15 cellular contexts compared by ENCODE assay signal in genomic region chr17:67542219-67543114, GRCh38.
DNase-seq lines count a peak whose midpoint lies in the region; ATAC-seq, FAIRE-seq and TF ChIP-seq lines count a peak whose summit lies in the region.
"Had no signal": no experiment of that assay in that cellular context is flagged by ENCODE, and none has a peak within 500 bp of the region (broad histone marks: within the 10 kb centered on the region; RNA-seq: fewer than 3 reads in every experiment).

No MANE protein-coding gene starts in this region.

- H3K4me1 Mint-ChIP-seq in endodermal cell, result no peaks in the 10 kb centered on the region

- H3K36me3 ChIP-seq in endodermal cell (ENCODE audit: control insufficient read depth, insufficient read depth, low read length), result peaks cover 4% of the 10 kb centered on the region
- no peaks in the 10 kb centered on the region for H3K36me3 ChIP-seq in small intestine (ENCODE audit: control insufficient read depth in 2 of 2, insufficient read depth in 2 of 2, low read length in 2 of 2)

- no peak overlapping the region for H3K27ac Mint-ChIP-seq in endodermal cell
- H3K27ac Mint-ChIP-seq: IgD-negative memory B cell had no signal

- no peak overlapping the region for H3K27ac ChIP-seq in endodermal cell (ENCODE audit: low read depth, low read length)
- no peak overlapping the region for H3K27ac ChIP-seq in small intestine (ENCODE audit: low read depth in 1 of 2, low read length in 1 of 2)
- H3K27ac ChIP-seq: BLaER1, GM23248 had no signal

- H3K27me3 ChIP-seq in endodermal cell (ENCODE audit: control insufficient read depth, insufficient read depth, low read length, poor library complexity, severe bottlenecking) (no peaks in the 10 kb centered on the region), small intestine (ENCODE audit: control insufficient read depth in 2 of 2, insufficient read depth in 2 of 2, low read length in 2 of 2) (no peaks in the 10 kb centered on the region)
- H3K27me3 ChIP-seq: BLaER1 had no signal

- no peak overlapping the region for H3K9ac ChIP-seq in endodermal cell (ENCODE audit: extremely low read depth, low read length, poor library complexity, severe bottlenecking)
- H3K9ac ChIP-seq: BLaER1, GM23248 had no signal

- H3K27me3 Mint-ChIP-seq in endodermal cell (ENCODE audit: insufficient read depth), result no peaks in the 10 kb centered on the region
- H3K27me3 Mint-ChIP-seq: IgD-negative memory B cell had no signal

- TF ChIP-seq CTCF in endodermal cell (conservative IDR thresholded peaks at IDR 0.05), result no peak

- 81 to 93% methylated on average over 9 of the region's 11 CpGs for WGBS in endodermal cell (ENCODE audit: insufficient coverage in 1 of 2, insufficient read length in 1 of 2), 2 experiments
- WGBS in small intestine, 3 donors, result 32 to 66% (median 46%) methylated on average over 11 of the region's 11 CpGs

- peak; percentile 44 to 53 for ATAC-seq in activated CD4-positive, CD25-positive, alpha-beta regulatory T cell treated with anti-CD3 and anti-CD28 coated beads, Interleukin-2, amount 50 U/mL, for 24 hours

- peaks cover 27% of the 10 kb centered on the region for H3K36me3 Mint-ChIP-seq in endodermal cell (ENCODE audit: low read depth)
- H3K36me3 Mint-ChIP-seq: IgD-negative memory B cell had no signal

- no peak for FAIRE-seq in small intestine (lab: Jason Lieb, UNC)

- H3K9me3 Mint-ChIP-seq in endodermal cell, result no peaks in the 10 kb centered on the region
- H3K9me3 Mint-ChIP-seq: IgD-negative memory B cell had no signal

- no peak overlapping the region for H3K4me3 ChIP-seq in endodermal cell (ENCODE audit: low read length)
- no peak overlapping the region for H3K4me3 ChIP-seq in small intestine (ENCODE audit: low read depth in 1 of 2, low read length in 2 of 2)
- H3K4me3 ChIP-seq: BLaER1, GM23248 had no signal

- DNase-seq in activated CD4-positive, CD25-positive, alpha-beta regulatory T cell treated with anti-CD3 and anti-CD28 coated beads, Interleukin-2, amount 50 U/mL, for 72 hours, result no peak
- DNase-seq in stimulated activated CD4-positive, alpha-beta T cell treated with anti-CD3 and anti-CD28 coated beads, Interleukin-15, amount 100 ng/mL, for 24 hours, result peak; percentile 11
- DNase-seq in stimulated activated CD4-positive, alpha-beta T cell treated with anti-CD3 and anti-CD28 coated beads, Interleukin-4, amount 100 ng/mL, for 4 hours, result no peak
- peak; percentile 23 for DNase-seq in endodermal cell
- DNase-seq in small intestine, result peak; percentile 64
- no peak for DNase-seq in inferior parietal cortex (ENCODE audit: extremely low spot score)
- DNase-seq in NOMO-1 (lab: John Stamatoyannopoulos, UW; ENCODE audit: unreplicated experiment in 2 of 2), result no peak
- DNase-seq: 8988T, GM23248, NCI-H1436, NCI-H2081 treated with DMSO at 0.1 percent for 48 hours, NCI-H524 treated with DMSO at 0.1 percent for 48 hours had no signal

- H3K4me1 ChIP-seq in endodermal cell (ENCODE audit: control insufficient read depth, insufficient read depth, low read length), result no peaks in the 10 kb centered on the region
- H3K4me1 ChIP-seq in small intestine (ENCODE audit: control insufficient read depth in 2 of 2, insufficient read depth in 1 of 2, low read depth in 1 of 2, low read length in 1 of 2), result peaks cover 0 to 16% of the 10 kb centered on the region in 2 donors
- H3K4me1 ChIP-seq: BLaER1 had no signal

- H3K4me3 Mint-ChIP-seq in endodermal cell, result no peak overlapping the region
- H3K4me3 Mint-ChIP-seq: IgD-negative memory B cell had no signal

- H3K9me3 ChIP-seq in endodermal cell (ENCODE audit: control insufficient read depth, low read length), result no peaks in the 10 kb centered on the region
- no peaks in the 10 kb centered on the region for H3K9me3 ChIP-seq in small intestine (ENCODE audit: control insufficient read depth, low read depth)
- H3K9me3 ChIP-seq: BLaER1 had no signal

Comparison
In these comparisons a context has a peak if more than half of its experiments do, and no peak if none do; other contexts are left out.
1. DNase-seq: peak in stimulated activated CD4-positive, alpha-beta T cell treated with anti-CD3 and anti-CD28 coated beads, Interleukin-15, amount 100 ng/mL, for 24 hours (single experiment), endodermal cell (single experiment) and small intestine (single experiment); none in activated CD4-positive, CD25-positive, alpha-beta regulatory T cell treated with anti-CD3 and anti-CD28 coated beads, Interleukin-2, amount 50 U/mL, for 72 hours (single experiment), stimulated activated CD4-positive, alpha-beta T cell treated with anti-CD3 and anti-CD28 coated beads, Interleukin-4, amount 100 ng/mL, for 4 hours (0 of 2), inferior parietal cortex (single experiment) and NOMO-1 (0 of 2).